In genomic region chr19:47240996-47241918, GRCh38 we compare ENCODE assay signal across 8 cellular contexts. TPM values are rescaled to one million over a fixed set of nuclear protein-coding genes. Genes with fewer than 3 reads are reported as not detected.
DNase-seq lines count a peak whose midpoint lies in the region; ATAC-seq and TF ChIP-seq lines count a peak whose summit lies in the region.

No MANE protein-coding gene starts in this region.

- H3K79me2 ChIP-seq in mesendoderm (ENCODE audit: control insufficient read depth, insufficient read depth, low read length): no peaks in the 10 kb centered on the region

- no peak overlapping the region for H3K4ac ChIP-seq in mesendoderm (ENCODE audit: low read depth, low read length)

- no peak overlapping the region for H2BK120ac ChIP-seq in mesendoderm (ENCODE audit: low read depth, low read length)

- H3K36me3 ChIP-seq in colonic mucosa: no peaks in the 10 kb centered on the region
- H3K36me3 ChIP-seq in mesendoderm (ENCODE audit: control insufficient read depth, insufficient read depth, low read length): no peaks in the 10 kb centered on the region

- peak; percentile 85 for DNase-seq in GM13976 (ENCODE audit: low spot score)
- peak; percentile 77 for DNase-seq in NCI-H2171 treated with DMSO at 0.1 percent for 48 hours (lab: John Stamatoyannopoulos, UW)
- DNase-seq in activated CD4-positive, alpha-beta T cell treated with anti-CD3 and anti-CD28 coated beads, Interleukin-2, amount 50 U/mL, for 48 hours: peak; percentile 80 to 84
- peak; percentile 83 for DNase-seq in colonic mucosa
- DNase-seq in mesendoderm: peak; percentile 97
- peak; percentile 64 for DNase-seq in stimulated activated CD8-positive, alpha-beta memory T cell treated with anti-CD3 and anti-CD28 coated beads, Interleukin-7, amount 100 ng/mL, for 24 hours (ENCODE audit: low read depth)
- DNase-seq in mesenteric fat pad (ENCODE audit: low spot score): no peak

- H3K27ac ChIP-seq in colonic mucosa: no peak overlapping the region
- no peak overlapping the region for H3K27ac ChIP-seq in mesendoderm (ENCODE audit: low read depth, low read length)

- H2BK5ac ChIP-seq in mesendoderm (ENCODE audit: low read length): peak overlapping the region; percentile 27

- TF ChIP-seq CTCF in GM13976 (IDR thresholded peaks at IDR 0.05; ENCODE audit: borderline replicate concordance, control extremely low read depth, extremely low read depth, insufficient read depth, missing control alignments) (no peak), colonic mucosa (IDR thresholded peaks at IDR 0.05) (no peak)

- no peak overlapping the region for H3K4me3 ChIP-seq in colonic mucosa
- no peak overlapping the region for H3K4me3 ChIP-seq in mesendoderm (ENCODE audit: low read length)

- H3K18ac ChIP-seq in mesendoderm (ENCODE audit: low read length): no peak overlapping the region

- H3K79me1 ChIP-seq in mesendoderm (ENCODE audit: low read length): no peaks in the 10 kb centered on the region

- in situ Hi-C loops in GM13976 (cut with MboI; ENCODE audit: low sequenced_read_pairs, unreplicated experiment): loop anchor here (5.0 kb wide), 1 partner anchor 89 kb away; no protein-coding TSS in a partner anchor

- no peak overlapping the region for H4K5ac ChIP-seq in mesendoderm (ENCODE audit: low read length)

- peak overlapping the region; percentile 75 for H2AK5ac ChIP-seq in mesendoderm (ENCODE audit: low read length)

- H3K27me3 ChIP-seq in colonic mucosa (peaks cover 19% of the 10 kb centered on the region), mesendoderm (ENCODE audit: insufficient read depth, low read length, poor library complexity) (peaks cover 8% of the 10 kb centered on the region)

- H3K4me1 ChIP-seq in colonic mucosa (peaks cover 5% of the 10 kb centered on the region), mesendoderm (ENCODE audit: control insufficient read depth, low read depth, low read length) (peaks cover 5% of the 10 kb centered on the region)

- no peak overlapping the region for H3K23ac ChIP-seq in mesendoderm (ENCODE audit: low read length)

- H4K8ac ChIP-seq in mesendoderm (ENCODE audit: low read depth, low read length): no peak overlapping the region

- no peak for ATAC-seq in GM18520 (IDR thresholded peaks at IDR 0.05; ENCODE audit: unreplicated experiment)

- no CpG with 5 or more reads among the region's 27 CpGs for WGBS in mesendoderm (ENCODE audit: extremely low coverage, insufficient coverage, low lambda C conversion rate)

- peak overlapping the region; percentile 75 for H3K56ac ChIP-seq in mesendoderm (ENCODE audit: low read length)

- H2BK15ac ChIP-seq in mesendoderm (replicated peaks; ENCODE audit: low read depth): no peak overlapping the region

- no peaks in the 10 kb centered on the region for H3K9me3 ChIP-seq in colonic mucosa

- intact Hi-C loops in colonic mucosa (cut with DNase I): loop anchor here (5.0 kb wide), 1 partner anchor 94 kb away; no protein-coding TSS in a partner anchor

- H3K9ac ChIP-seq in colonic mucosa (ENCODE audit: low read depth in 2 of 2, low read length in 2 of 2): peak overlapping the region in 1 of 2 donors; percentile 38
- peak overlapping the region; percentile 36 for H3K9ac ChIP-seq in mesendoderm (ENCODE audit: low read length)

- H3K4me2 ChIP-seq in mesendoderm (ENCODE audit: low read length): no peak overlapping the region

RNA-seq across cellular contexts. Expression of gene BBC3, which starts 10.3 kb away (rescaled TPM):
- total RNA-seq in colonic mucosa (10 to 100 TPM; 19.5 to 21.7 TPM), mesenteric fat pad (3.6 TPM)
- polyA plus RNA-seq in mesendoderm (2013, experiment 1 of 2): 5.3 TPM
- polyA plus RNA-seq in mesendoderm (2013, experiment 2 of 2): 4.7 TPM

RNA-seq across cellular contexts. Expression of gene CCDC9, which starts 15.1 kb away (rescaled TPM):
- 10 to 100 TPM; 27.2 to 37.3 TPM for total RNA-seq in colonic mucosa
- 15.0 TPM for polyA plus RNA-seq in mesendoderm (2013, experiment 1 of 2)
- polyA plus RNA-seq in mesendoderm (2013, experiment 2 of 2): 14.2 TPM
- total RNA-seq in mesenteric fat pad: 27.3 TPM

RNA-seq across cellular contexts. Expression of gene INAFM1, which starts 33.4 kb away (rescaled TPM):
- total RNA-seq in colonic mucosa (10 to 100 TPM; 12.8 to 19.6 TPM), mesenteric fat pad (34.4 TPM)
- polyA plus RNA-seq in mesendoderm (2013, experiment 1 of 2): 2.9 TPM
- 2.8 TPM for polyA plus RNA-seq in mesendoderm (2013, experiment 2 of 2)
